16 cellular contexts compared by ENCODE assay signal in genomic region chr11:106280041-106280440, GRCh38.
"Had no signal": no experiment of that assay in that cellular context is flagged by ENCODE, and none has a peak within 500 bp of the region (broad histone marks: within the 10 kb centered on the region; RNA-seq: fewer than 3 reads in every experiment).

No MANE protein-coding gene starts in this region.

- H3K27me3 ChIP-seq: colonic mucosa, esophagus squamous epithelium, foreskin keratinocyte, neutrophil had no signal

- DNase-seq: colonic mucosa; dermis blood vessel endothelial cell; esophagus squamous epithelium; foreskin keratinocyte; kidney; left cardiac atrium; left ventricle myocardium superior; mesendoderm; naive thymus-derived CD4-positive, alpha-beta T cell; nephron progenitor cell; stimulated activated CD4-positive, alpha-beta T cell treated with anti-CD3 and anti-CD28 coated beads, Interleukin-12 subunit alpha, Interleukin-12 subunit beta, amount 100 ng/mL, for 4 hours; stimulated activated naive CD4-positive, alpha-beta T cell; trophoblast cell had no signal

- H3K9me3 ChIP-seq: colonic mucosa, esophagus squamous epithelium, neutrophil had no signal

- H3K4me1 Mint-ChIP-seq: naive thymus-derived CD4-positive, alpha-beta T cell; nephron progenitor cell had no signal

- H3K4me3 ChIP-seq: colonic mucosa, esophagus squamous epithelium, lung, skin epidermis had no signal

- H3K4me1 ChIP-seq: colonic mucosa, esophagus squamous epithelium had no signal

- H3K27ac ChIP-seq: colonic mucosa, esophagus squamous epithelium, foreskin keratinocyte, neutrophil, skin epidermis had no signal

- H3K36me3 Mint-ChIP-seq: naive thymus-derived CD4-positive, alpha-beta T cell had no signal

- H3K36me3 ChIP-seq: colonic mucosa, esophagus squamous epithelium, neutrophil had no signal

- H3K9me3 Mint-ChIP-seq: nephron progenitor cell had no signal

- H3K4me3 Mint-ChIP-seq: naive thymus-derived CD4-positive, alpha-beta T cell; nephron progenitor cell had no signal

- H3K27ac Mint-ChIP-seq: naive thymus-derived CD4-positive, alpha-beta T cell; nephron progenitor cell had no signal
